Comparison of ENCODE assay signal across 8 cellular contexts in the genomic region with DNA sequence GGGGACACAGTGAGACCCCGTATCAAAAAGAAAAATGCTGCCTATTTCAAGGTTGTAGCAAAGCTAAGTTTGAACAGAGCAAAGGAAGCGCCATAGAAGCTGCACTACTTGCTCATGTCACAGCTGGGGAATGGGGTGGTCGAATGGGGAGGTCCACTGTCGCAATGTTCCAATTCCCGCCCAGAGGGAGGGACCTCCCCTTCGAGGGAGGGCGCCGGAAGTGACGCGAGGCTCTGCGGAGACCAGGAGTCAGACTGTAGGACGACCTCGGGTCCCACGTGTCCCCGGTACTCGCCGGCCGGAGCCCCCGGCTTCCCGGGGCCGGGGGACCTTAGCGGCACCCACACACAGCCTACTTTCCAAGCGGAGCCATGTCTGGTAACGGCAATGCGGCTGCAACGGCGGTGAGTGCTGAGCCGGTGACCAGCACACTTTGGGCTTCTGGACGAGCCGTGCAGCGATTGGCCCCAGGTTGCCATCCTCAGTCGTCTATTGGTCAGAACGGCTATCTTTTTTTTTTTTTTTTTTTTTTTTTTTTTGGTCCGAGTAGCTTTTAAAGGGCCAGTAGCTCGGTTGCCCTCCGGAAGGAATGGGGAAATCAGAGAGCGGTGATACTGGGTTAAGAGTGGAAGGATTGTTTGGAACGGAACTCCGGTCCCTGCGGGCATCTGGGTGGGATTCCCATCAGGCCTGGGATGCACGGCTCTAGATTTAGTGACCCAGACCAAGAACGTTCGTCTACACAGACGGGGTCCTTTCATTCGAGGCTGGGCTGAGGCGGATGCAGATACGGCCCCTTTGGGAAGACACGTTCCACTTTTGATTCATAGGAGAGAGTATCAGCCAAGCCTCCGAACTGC. TPM values are rescaled to one million over a fixed set of nuclear protein-coding genes. Genes with fewer than 3 reads are reported as not detected.
DNase-seq lines count a peak whose midpoint lies in the region; ATAC-seq and TF ChIP-seq lines count a peak whose summit lies in the region.

A gene (plus strand): TSS at position 219 of the 860 bp plus-strand sequence. CDS start 153 bp downstream, at position 372.

- 0 out of 2 replicates have a peak, but pooled peaks cover 9% of the 10 kb centered on the region for H3F3A ChIP-seq in SU-DHL-6 (ENCODE audit: insufficient read depth)

- H3K4me3 ChIP-seq in SU-DHL-6 (ENCODE audit: insufficient read depth, low read length, poor library complexity, severe bottlenecking) (peak within 1 kb of the TSS; percentile 68), ovary (peak within 1 kb of the TSS; percentile 83), tibial artery (peak within 1 kb of the TSS; percentile 66 to 86)

- no peak for TF ChIP-seq CTCF in SU-DHL-6 (IDR thresholded peaks at IDR 0.05; ENCODE audit: insufficient read depth, low read length, poor library complexity, severe bottlenecking)
- TF ChIP-seq CTCF in ovary (IDR thresholded peaks at IDR 0.05) = no peak
- no peak for TF ChIP-seq CTCF in tibial artery (IDR thresholded peaks at IDR 0.05)

- POLR2A ChIA-PET in activated naive CD8-positive, alpha-beta T cell treated with anti-CD3 and anti-CD28 coated beads, Interleukin-2, amount 10 ng/mL, durations not matched to agents 7 days and 5 days (lab: Charles Lee) = interaction anchor here (0.6 to 4.2 kb wide), 17 partner anchors 10 to 848 kb away, joined by 3 to 83 read pairs (median 4); a partner anchor contains a TSS

- intact Hi-C loops in Right ventricle myocardium inferior (cut with DNase I) (loop anchor here (2.0 kb wide), 1 partner anchor 18 kb away; a partner anchor contains a TSS), ovary (cut with DNase I) (loop anchor here in 1 of 4 donors (1.0 kb wide), 1 partner anchor 21 kb away; no protein-coding TSS in a partner anchor), tibial artery (cut with DNase I; ENCODE audit: low total_unique reads) (no loop called here)

- no peaks in the 10 kb centered on the region for H3K27me3 Mint-ChIP-seq in activated naive CD8-positive, alpha-beta T cell treated with anti-CD3 and anti-CD28 coated beads, Interleukin-2, amount 10 ng/mL, durations not matched to agents 7 days and 5 days

- H3K79me2 ChIP-seq in SU-DHL-6 (ENCODE audit: insufficient read depth, low read length) = peaks cover 11% of the 10 kb centered on the region

- H3K9me3 Mint-ChIP-seq in activated naive CD8-positive, alpha-beta T cell treated with anti-CD3 and anti-CD28 coated beads, Interleukin-2, amount 10 ng/mL, durations not matched to agents 7 days and 5 days = no peaks in the 10 kb centered on the region

- H3K36me3 Mint-ChIP-seq in activated naive CD8-positive, alpha-beta T cell treated with anti-CD3 and anti-CD28 coated beads, Interleukin-2, amount 10 ng/mL, durations not matched to agents 7 days and 5 days = peaks cover 5% of the 10 kb centered on the region

- H3K9me2 ChIP-seq in SU-DHL-6 (replicated peaks; ENCODE audit: insufficient read depth, low read length) = no peaks in the 10 kb centered on the region

- DNase-seq in NCI-H128 (lab: John Stamatoyannopoulos, UW; ENCODE audit: unreplicated experiment) = peak; percentile 68
- DNase-seq in activated naive CD8-positive, alpha-beta T cell treated with anti-CD3 and anti-CD28 coated beads, Interleukin-2, amount 10 ng/mL, durations not matched to agents 7 days and 5 days = peak; percentile 92
- DNase-seq in Right ventricle myocardium inferior (ENCODE audit: missing footprints) = peak; percentile 97
- peak; percentile 90 to 94 (median 93) for DNase-seq in ovary
- peak; percentile 92 to 98 for DNase-seq in tibial artery

- peak within 1 kb of the TSS; percentile 90 for H3K27ac Mint-ChIP-seq in activated naive CD8-positive, alpha-beta T cell treated with anti-CD3 and anti-CD28 coated beads, Interleukin-2, amount 10 ng/mL, durations not matched to agents 7 days and 5 days

- H3K9ac ChIP-seq in SU-DHL-6 (ENCODE audit: low read length) = peak within 1 kb of the TSS; percentile 74

- H3K4me1 ChIP-seq in ovary (ENCODE audit: insufficient read depth) (peaks cover 7% of the 10 kb centered on the region), tibial artery (peaks cover 5 to 15% (median 11%) of the 10 kb centered on the region in 4 donors)

- peak within 1 kb of the TSS; percentile 74 for H3K4me2 ChIP-seq in SU-DHL-6 (ENCODE audit: low read depth, low read length, poor library complexity, severe bottlenecking)

- H3K9me3 ChIP-seq in SU-DHL-6 (ENCODE audit: insufficient read depth, low read length) (no peaks in the 10 kb centered on the region), ovary (no peaks in the 10 kb centered on the region), tibial artery (no peaks in the 10 kb centered on the region)

- H3K27me3 ChIP-seq in SU-DHL-6 (ENCODE audit: low read length) (no peaks in the 10 kb centered on the region), ovary (no peaks in the 10 kb centered on the region), tibial artery (no peaks in the 10 kb centered on the region)

- H3K27ac ChIP-seq in SU-DHL-6 (ENCODE audit: low read depth, low read length) (peak within 1 kb of the TSS; percentile 83), ovary (peak within 1 kb of the TSS; percentile 74 to 79), tibial artery (peak within 1 kb of the TSS; percentile 70 to 82)

- peak; percentile 94 for ATAC-seq in HG02678 (IDR thresholded peaks at IDR 0.05; ENCODE audit: unreplicated experiment)
- ATAC-seq in activated naive CD8-positive, alpha-beta T cell treated with anti-CD3 and anti-CD28 coated beads, Interleukin-2, amount 10 ng/mL, durations not matched to agents 7 days and 5 days (ENCODE audit: low read depth) = peak; percentile 88
- peak; percentile 97 for ATAC-seq in Right ventricle myocardium inferior

- peak within 1 kb of the TSS; percentile 88 for H2AFZ ChIP-seq in SU-DHL-6 (ENCODE audit: low read depth, low read length, severe bottlenecking)

- WGBS in ovary, 3 donors = 0% methylated on average over 48 to 49 of the region's 49 CpGs

- TF ChIP-seq POLR2A in GM10847 (IDR thresholded peaks at IDR 0.05; ENCODE audit: extremely low read depth, insufficient read length) (peak; percentile 51), ovary (IDR thresholded peaks at IDR 0.05) (peak; percentile 38)

- TF ChIP-seq EP300 in ovary (IDR thresholded peaks at IDR 0.05) = peak; percentile 41

- H3K4me3 Mint-ChIP-seq in activated naive CD8-positive, alpha-beta T cell treated with anti-CD3 and anti-CD28 coated beads, Interleukin-2, amount 10 ng/mL, durations not matched to agents 7 days and 5 days = peak within 1 kb of the TSS; percentile 93

- H3K4me1 Mint-ChIP-seq in activated naive CD8-positive, alpha-beta T cell treated with anti-CD3 and anti-CD28 coated beads, Interleukin-2, amount 10 ng/mL, durations not matched to agents 7 days and 5 days = peaks cover 25% of the 10 kb centered on the region

- H4K20me1 ChIP-seq in SU-DHL-6 (ENCODE audit: low read depth, low read length) = no peaks in the 10 kb centered on the region

- H3K36me3 ChIP-seq in SU-DHL-6 (ENCODE audit: low read length) (no peaks in the 10 kb centered on the region), ovary (no peaks in the 10 kb centered on the region), tibial artery (peaks cover 15 to 32% (median 27%) of the 10 kb centered on the region in 3 donors)

RNA-seq across cellular contexts. Expression of the gene that starts here (rescaled TPM):
- total RNA-seq in activated naive CD8-positive, alpha-beta T cell treated with anti-CD3 and anti-CD28 coated beads, Interleukin-2, amount 10 ng/mL, durations not matched to agents 7 days and 5 days = 10 to 100 TPM; 18.0 to 18.8 TPM
- total RNA-seq in Right ventricle myocardium inferior (22.8 TPM), ovary (10 to 100 TPM in 2 of 7 donors, 1 to 10 TPM in 5; 1.1 to 19.4 (median 8.7) TPM)
- polyA plus RNA-seq in ovary = 1 to 10 TPM; 4.6 to 7.6 TPM

Comparison
In these comparisons a context has a peak if more than half of its experiments do, and no peak if none do; other contexts are left out.
1. Peak in every context shown above with its lines: DNase-seq, ATAC-seq, H3K4me3 ChIP-seq and H3K27ac ChIP-seq.